In genomic region chr13:51805313-51805712, GRCh38 we compare ENCODE assay signal across 11 cellular contexts. TPM values are rescaled to one million over a fixed set of nuclear protein-coding genes. Genes with fewer than 3 reads are reported as not detected.
A peak's percentile ranks its signal among the peaks of the same experiment; 100 is the strongest.
DNase-seq lines count a peak whose midpoint lies in the region; ATAC-seq lines count a peak whose summit lies in the region.
"Had no signal": no experiment of that assay in that cellular context is flagged by ENCODE, and none has a peak within 500 bp of the region (broad histone marks: within the 10 kb centered on the region; RNA-seq: fewer than 3 reads in every experiment).

No MANE protein-coding gene starts in this region.

- H3K27me3 ChIP-seq in muscle layer of duodenum (ENCODE audit: low read depth, low read length) (no peaks in the 10 kb centered on the region), thymus (ENCODE audit: control insufficient read depth, insufficient read depth) (no peaks in the 10 kb centered on the region)

- H3K4me3 ChIP-seq in muscle layer of duodenum (ENCODE audit: low read depth in 1 of 2, low read length in 2 of 2) (peak overlapping the region; percentile 69 to 78), thymus (ENCODE audit: low read length) (no peak overlapping the region)

- in situ Hi-C loops in KBM-7 (cut with MboI; ENCODE audit: low pct_unique_long_range_greater_than_20kb, low sequenced_read_pairs): loop anchor here (25.0 kb wide), 1 partner anchor 668 kb away; no protein-coding TSS in a partner anchor

- H3K27me3 Mint-ChIP-seq in activated T-cell treated with anti-CD3 and anti-CD28 coated beads, Interleukin-2, amount 50 U/mL, for 4 hours (ENCODE audit: low read depth): no peaks in the 10 kb centered on the region

- peaks cover 55% of the 10 kb centered on the region for H3K4me1 Mint-ChIP-seq in activated T-cell treated with anti-CD3 and anti-CD28 coated beads, Interleukin-2, amount 50 U/mL, for 4 hours (ENCODE audit: low read depth)

- H3K4me1 ChIP-seq in muscle layer of duodenum (ENCODE audit: control insufficient read depth in 1 of 2, insufficient read depth in 2 of 2, low read length in 2 of 2) (peaks cover 11 to 21% of the 10 kb centered on the region in 2 donors), thymus (ENCODE audit: control insufficient read depth, insufficient read depth, low read length) (peaks cover 19% of the 10 kb centered on the region)

- H3K9me3 ChIP-seq in muscle layer of duodenum (ENCODE audit: control insufficient read depth in 1 of 2, low read length in 2 of 2): no peaks in the 10 kb centered on the region
- no peaks in the 10 kb centered on the region for H3K9me3 ChIP-seq in thymus (ENCODE audit: control insufficient read depth)

- H3K27ac ChIP-seq in angular gyrus (ENCODE audit: low read depth, low read length) (peak overlapping the region; percentile 98), muscle layer of duodenum (ENCODE audit: low read length) (peak overlapping the region; percentile 90), thymus (ENCODE audit: low read depth) (peak overlapping the region; percentile 25)

- H3K9me3 Mint-ChIP-seq in activated T-cell treated with anti-CD3 and anti-CD28 coated beads, Interleukin-2, amount 50 U/mL, for 4 hours: no peaks in the 10 kb centered on the region

- WGBS in thymus: 93% methylated on average over 4 of the region's 4 CpGs

- ATAC-seq in activated T-cell treated with anti-CD3 and anti-CD28 coated beads, Interleukin-2, amount 50 U/mL, for 4 hours: no peak
- no peak for ATAC-seq in HG02938 (IDR thresholded peaks at IDR 0.05; ENCODE audit: unreplicated experiment)

- H3K36me3 ChIP-seq in muscle layer of duodenum (ENCODE audit: control insufficient read depth in 1 of 2, insufficient read depth in 2 of 2, low read length in 2 of 2) (no peaks in the 10 kb centered on the region), thymus (ENCODE audit: control insufficient read depth, insufficient read depth) (no peaks in the 10 kb centered on the region)

- no peak for DNase-seq in activated T-cell treated with anti-CD3 and anti-CD28 coated beads, Interleukin-2, amount 50 U/mL, for 4 hours
- DNase-seq in activated T-cell treated with anti-CD3 and anti-CD28 coated beads, Interleukin-2, amount 50 U/mL, for 48 hours: no peak
- DNase-seq in SHP77 treated with DMSO at 0.1 percent for 48 hours (lab: John Stamatoyannopoulos, UW): no peak
- no peak for DNase-seq in KBM-7
- DNase-seq: NCI-H1930 had no signal

- H3K36me3 Mint-ChIP-seq in activated T-cell treated with anti-CD3 and anti-CD28 coated beads, Interleukin-2, amount 50 U/mL, for 4 hours (ENCODE audit: insufficient read depth): peaks cover 16% of the 10 kb centered on the region

- H3K4me3 Mint-ChIP-seq in activated T-cell treated with anti-CD3 and anti-CD28 coated beads, Interleukin-2, amount 50 U/mL, for 4 hours: peak overlapping the region; percentile 93

RNA-seq across cellular contexts. Expression of gene DHRS12, which starts 1.4 kb away (rescaled TPM):
- 1 to 10 TPM; 3.5 to 4.1 (median 3.6) TPM for total RNA-seq in activated T-cell treated with anti-CD3 and anti-CD28 coated beads, Interleukin-2, amount 50 U/mL, for 4 hours
- 14.8 TPM for polyA plus RNA-seq in thymus

RNA-seq across cellular contexts. Expression of gene TMEM272, which starts 39.7 kb away (rescaled TPM):
- total RNA-seq in activated T-cell treated with anti-CD3 and anti-CD28 coated beads, Interleukin-2, amount 50 U/mL, for 4 hours: under 1 TPM; 0.11 to 0.24 (median 0.18) TPM
- 0.68 TPM for polyA plus RNA-seq in thymus
- total RNA-seq: fibroblast of lung had no signal
- polyA plus RNA-seq: fibroblast of lung had no signal

RNA-seq across cellular contexts. Expression of gene CCDC70, which starts 56.5 kb away (rescaled TPM):
- not detected for total RNA-seq in activated T-cell treated with anti-CD3 and anti-CD28 coated beads, Interleukin-2, amount 50 U/mL, for 4 hours
- polyA plus RNA-seq in thymus: 0.07 TPM
- total RNA-seq: fibroblast of lung, mesenteric fat pad had no signal
- polyA plus RNA-seq: fibroblast of lung had no signal

Comparison
In these comparisons a context has a peak if more than half of its experiments do, and no peak if none do; other contexts are left out.
1. H3K27ac ChIP-seq: peak in every context shown above with its lines; median percentile 98 in angular gyrus; 90 in muscle layer of duodenum; 25 in thymus.